In the genomic region with DNA sequence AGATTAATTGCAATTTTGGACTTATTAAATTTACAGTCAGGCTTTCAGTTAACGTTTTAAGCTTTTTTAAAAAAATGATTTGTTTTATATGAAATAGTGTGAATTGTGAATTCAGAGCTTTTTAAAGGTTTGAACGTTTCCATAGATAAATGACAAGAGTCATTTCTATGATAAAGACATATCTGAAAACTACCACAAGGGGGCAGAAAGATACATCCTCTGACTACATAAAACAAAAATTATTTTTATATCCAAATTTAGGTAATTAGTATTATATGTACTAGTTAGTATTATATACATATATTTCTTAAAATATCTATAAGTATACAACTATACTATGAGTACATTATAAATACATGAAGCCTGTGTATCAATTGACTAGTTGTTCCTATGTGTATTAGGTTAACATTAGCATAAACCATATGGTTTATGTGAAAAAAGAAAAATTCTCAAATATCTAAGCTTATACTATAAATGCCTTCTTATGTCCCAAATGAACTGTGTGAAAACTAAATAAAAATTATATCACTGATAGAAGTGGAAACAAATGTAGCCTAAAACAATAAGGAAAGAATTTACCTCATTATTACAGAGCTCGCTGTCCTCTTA, we compare ENCODE assay signal across 9 cellular contexts.
DNase-seq lines count a peak whose midpoint lies in the region; ATAC-seq, FAIRE-seq and TF ChIP-seq lines count a peak whose summit lies in the region.
"Had no signal": no experiment of that assay in that cellular context is flagged by ENCODE, and none has a peak within 500 bp of the region (broad histone marks: within the 10 kb centered on the region; RNA-seq: fewer than 3 reads in every experiment).

No MANE protein-coding gene starts in this region.

- ATAC-seq in HG03139 (IDR thresholded peaks at IDR 0.05; ENCODE audit: unreplicated experiment) = no peak
- no peak for ATAC-seq in stimulated activated naive CD8-positive, alpha-beta T cell treated with anti-CD3 and anti-CD28 coated beads, Interleukin-15, Interleukin-2, amounts not matched to agents 100 U/mL and 50 U/mL, for 24 hours

- peak in 2 of 3 experiments; percentile 31 to 41 for DNase-seq in NCI-H1417 (lab: John Stamatoyannopoulos, UW)
- no peak for DNase-seq in NCI-H1417 treated with DMSO at 0.1 percent for 48 hours (lab: John Stamatoyannopoulos, UW)
- peak; percentile 14 for DNase-seq in NB4 (ENCODE audit: low read depth)
- DNase-seq in progenitor cell of endocrine pancreas (ENCODE audit: low spot score, unreplicated experiment) = no peak
- DNase-seq in AG20443 (ENCODE audit: low spot score) = no peak
- no peak for DNase-seq in stimulated activated naive CD8-positive, alpha-beta T cell treated with anti-CD3 and anti-CD28 coated beads, Interleukin-15, Interleukin-2, amounts not matched to agents 100 U/mL and 50 U/mL, for 24 hours

- H3K36me3 Mint-ChIP-seq in progenitor cell of endocrine pancreas (ENCODE audit: insufficient read depth) = no peaks in the 10 kb centered on the region

- TF ChIP-seq POLR2A in NB4 (IDR thresholded peaks at IDR 0.05; ENCODE audit: extremely low read depth, insufficient read length) = no peak

- H3K27ac Mint-ChIP-seq in progenitor cell of endocrine pancreas = no peak overlapping the region

- peaks cover 8% of the 10 kb centered on the region for H3K27me3 Mint-ChIP-seq in progenitor cell of endocrine pancreas

- H3K4me3 ChIP-seq in NB4 (ENCODE audit: low read depth, low read length) = no peak overlapping the region
- H3K4me3 ChIP-seq: BLaER1 treated with 17β-estradiol and CSF1 and Interleukin-3, amounts not matched to agents 10 nM and 100 nM had no signal

- no peaks in the 10 kb centered on the region for H3K9me3 Mint-ChIP-seq in progenitor cell of endocrine pancreas (ENCODE audit: low read depth)

- TF ChIP-seq CTCF in NB4 (IDR thresholded peaks at IDR 0.05; ENCODE audit: low read depth, low read length) (no peak), progenitor cell of endocrine pancreas (IDR thresholded peaks at IDR 0.05; ENCODE audit: unreplicated experiment) (peak; percentile 77)

- H3K4me1 Mint-ChIP-seq in progenitor cell of endocrine pancreas (ENCODE audit: low read depth) = peaks cover 5% of the 10 kb centered on the region

- H3K4me3 Mint-ChIP-seq in progenitor cell of endocrine pancreas (ENCODE audit: low read depth) = no peak overlapping the region

- FAIRE-seq in colon (lab: Jason Lieb, UNC) = peak; percentile 97

Comparison
In these comparisons a context has a peak if more than half of its experiments do, and no peak if none do; other contexts are left out.
1. DNase-seq: peak in NCI-H1417 (2 of 3) and NB4 (single experiment); none in NCI-H1417 treated with DMSO at 0.1 percent for 48 hours (single experiment), progenitor cell of endocrine pancreas (single experiment), AG20443 (single experiment) and stimulated activated naive CD8-positive, alpha-beta T cell treated with anti-CD3 and anti-CD28 coated beads, Interleukin-15, Interleukin-2, amounts not matched to agents 100 U/mL and 50 U/mL, for 24 hours (single experiment).